19 cellular contexts compared by ENCODE assay signal in genomic region chr12:68910128-68910527, GRCh38. TPM values are rescaled to one million over a fixed set of nuclear protein-coding genes. Genes with fewer than 3 reads are reported as not detected.
A peak's percentile ranks its signal among the peaks of the same experiment; 100 is the strongest.
DNase-seq lines count a peak whose midpoint lies in the region; ATAC-seq, FAIRE-seq and TF ChIP-seq lines count a peak whose summit lies in the region.
"Had no signal": no experiment of that assay in that cellular context is flagged by ENCODE, and none has a peak within 500 bp of the region (broad histone marks: within the 10 kb centered on the region; RNA-seq: fewer than 3 reads in every experiment).

No MANE protein-coding gene starts in this region.

- peaks cover 4% of the 10 kb centered on the region for H3K27me3 Mint-ChIP-seq in activated T-cell treated with anti-CD3 and anti-CD28 coated beads, Interleukin-2, amount 50 U/mL, for 72 hours (ENCODE audit: low read depth)
- H3K27me3 Mint-ChIP-seq in activated T-cell treated with anti-CD3 and anti-CD28 coated beads, Interleukin-2, amount 50 U/mL, for 24 hours = peaks cover 10% of the 10 kb centered on the region
- H3K27me3 Mint-ChIP-seq in CD8-positive, alpha-beta memory T cell = peaks cover 0 to 17% of the 10 kb centered on the region in 2 donors

- H3K4me3 Mint-ChIP-seq in activated T-cell treated with anti-CD3 and anti-CD28 coated beads, Interleukin-2, amount 50 U/mL, for 72 hours = no peak overlapping the region
- no peak overlapping the region for H3K4me3 Mint-ChIP-seq in activated T-cell treated with anti-CD3 and anti-CD28 coated beads, Interleukin-2, amount 50 U/mL, for 24 hours
- H3K4me3 Mint-ChIP-seq in CD8-positive, alpha-beta memory T cell = no peak overlapping the region

- CTCF ChIA-PET in CD8-positive, alpha-beta memory T cell (lab: Charles Lee) = no interaction called here

- POLR2A ChIA-PET in CD8-positive, alpha-beta memory T cell (lab: Charles Lee) = no interaction called here

- no peak for TF ChIP-seq CTCF in RWPE2 (IDR thresholded peaks at IDR 0.05; ENCODE audit: poor library complexity, severe bottlenecking)

- FAIRE-seq in colon (lab: Jason Lieb, UNC) = peak; percentile 55
- FAIRE-seq: A204.1, K562 had no signal

- H3K27ac Mint-ChIP-seq in activated T-cell treated with anti-CD3 and anti-CD28 coated beads, Interleukin-2, amount 50 U/mL, for 72 hours = no peak overlapping the region
- no peak overlapping the region for H3K27ac Mint-ChIP-seq in activated T-cell treated with anti-CD3 and anti-CD28 coated beads, Interleukin-2, amount 50 U/mL, for 24 hours
- H3K27ac Mint-ChIP-seq in CD8-positive, alpha-beta memory T cell = no peak overlapping the region

- no peak overlapping the region for H3K27ac ChIP-seq in RWPE2 (ENCODE audit: poor library complexity, severe bottlenecking)
- H3K27ac ChIP-seq in CD8-positive, alpha-beta memory T cell (ENCODE audit: low read depth, low read length) = no peak overlapping the region
- H3K27ac ChIP-seq: HL-60, SK-N-MC had no signal

- ATAC-seq in activated T-cell treated with anti-CD3 and anti-CD28 coated beads, Interleukin-2, amount 50 U/mL, for 72 hours (replicated peaks in 1 of 2) = peak; percentile 74 to 82
- peak; percentile 87 for ATAC-seq in RWPE2 (ENCODE audit: low read depth)
- ATAC-seq in HG03280 (IDR thresholded peaks at IDR 0.05; ENCODE audit: unreplicated experiment) = no peak
- ATAC-seq: K562 had no signal

- H3K4me1 Mint-ChIP-seq in activated T-cell treated with anti-CD3 and anti-CD28 coated beads, Interleukin-2, amount 50 U/mL, for 72 hours (ENCODE audit: low read depth) = peaks cover 11% of the 10 kb centered on the region
- peaks cover 12% of the 10 kb centered on the region for H3K4me1 Mint-ChIP-seq in activated T-cell treated with anti-CD3 and anti-CD28 coated beads, Interleukin-2, amount 50 U/mL, for 24 hours (ENCODE audit: low read depth)
- H3K4me1 Mint-ChIP-seq in CD8-positive, alpha-beta memory T cell = no peaks in the 10 kb centered on the region

- DNase-seq in activated T-cell treated with anti-CD3 and anti-CD28 coated beads, Interleukin-2, amount 50 U/mL, for 72 hours = no peak
- DNase-seq in activated T-cell treated with anti-CD3 and anti-CD28 coated beads, Interleukin-2, amount 50 U/mL, for 24 hours = no peak
- DNase-seq in RWPE2 (ENCODE audit: low spot score) (no peak), skeletal muscle cell (ENCODE audit: low read depth) (peak; percentile 72), HK-2 (ENCODE audit: unreplicated experiment) (no peak)
- no peak for DNase-seq in CD8-positive, alpha-beta memory T cell
- DNase-seq: C1 segment of cervical spinal cord, H7, NCI-H1048, NCI-H146, NCI-H2081 treated with DMSO at 0.1 percent for 48 hours, NCI-H2227 treated with DMSO at 0.1 percent for 48 hours, NCI-H524 had no signal

- H3K4me1 ChIP-seq in RWPE2 (ENCODE audit: insufficient read depth, poor library complexity, severe bottlenecking) = peaks cover 11% of the 10 kb centered on the region
- no peaks in the 10 kb centered on the region for H3K4me1 ChIP-seq in CD8-positive, alpha-beta memory T cell (ENCODE audit: insufficient read depth, low read length)

- H3K9me3 ChIP-seq in RWPE2 (ENCODE audit: severe bottlenecking) = no peaks in the 10 kb centered on the region
- no peaks in the 10 kb centered on the region for H3K9me3 ChIP-seq in CD8-positive, alpha-beta memory T cell (ENCODE audit: low read length)

- H3K27me3 ChIP-seq in RWPE2 (ENCODE audit: insufficient read depth, poor library complexity, severe bottlenecking) = no peaks in the 10 kb centered on the region
- no peaks in the 10 kb centered on the region for H3K27me3 ChIP-seq in CD8-positive, alpha-beta memory T cell (ENCODE audit: insufficient read depth, low read length, poor library complexity, severe bottlenecking)

- H3K4me3 ChIP-seq in RWPE2 (ENCODE audit: severe bottlenecking) (no peak overlapping the region), skeletal muscle cell (ENCODE audit: low read depth, low read length) (no peak overlapping the region)
- no peak overlapping the region for H3K4me3 ChIP-seq in CD8-positive, alpha-beta memory T cell (ENCODE audit: low read length)
- H3K4me3 ChIP-seq: K562, SK-N-MC had no signal

- no peaks in the 10 kb centered on the region for H3K36me3 Mint-ChIP-seq in activated T-cell treated with anti-CD3 and anti-CD28 coated beads, Interleukin-2, amount 50 U/mL, for 72 hours (ENCODE audit: insufficient read depth in 2 of 2)
- peaks cover 2% of the 10 kb centered on the region for H3K36me3 Mint-ChIP-seq in activated T-cell treated with anti-CD3 and anti-CD28 coated beads, Interleukin-2, amount 50 U/mL, for 24 hours (ENCODE audit: low read depth)
- no peaks in the 10 kb centered on the region for H3K36me3 Mint-ChIP-seq in CD8-positive, alpha-beta memory T cell

- H3K9me3 Mint-ChIP-seq in activated T-cell treated with anti-CD3 and anti-CD28 coated beads, Interleukin-2, amount 50 U/mL, for 72 hours = no peaks in the 10 kb centered on the region
- no peaks in the 10 kb centered on the region for H3K9me3 Mint-ChIP-seq in activated T-cell treated with anti-CD3 and anti-CD28 coated beads, Interleukin-2, amount 50 U/mL, for 24 hours
- peaks cover 0 to 2% (median 0%) of the 10 kb centered on the region in 5 donors for H3K9me3 Mint-ChIP-seq in CD8-positive, alpha-beta memory T cell

- H3K36me3 ChIP-seq in RWPE2 (ENCODE audit: low read depth) = no peaks in the 10 kb centered on the region
- H3K36me3 ChIP-seq in CD8-positive, alpha-beta memory T cell (ENCODE audit: insufficient read depth, low read length) = no peaks in the 10 kb centered on the region

RNA-seq across cellular contexts. Expression of gene CPM, which starts 22.8 kb away (rescaled TPM):
- total RNA-seq in activated T-cell treated with anti-CD3 and anti-CD28 coated beads, Interleukin-2, amount 50 U/mL, for 72 hours = 10 to 100 TPM in 1 of 2 donors, 1 to 10 TPM in 1; 8.4 to 17.7 TPM
- total RNA-seq in CD8-positive, alpha-beta memory T cell = 1 to 10 TPM; 1.6 to 1.9 TPM
- 0.26 TPM for polyA plus RNA-seq in CD8-positive, alpha-beta memory T cell
- polyA plus RNA-seq: K562 had no signal
